Comparison of ENCODE assay signal across 24 cellular contexts in genomic region chr9:130718576-130718975, GRCh38. TPM values are rescaled to one million over a fixed set of nuclear protein-coding genes. Genes with fewer than 3 reads are reported as not detected.
"Had no signal": no experiment of that assay in that cellular context is flagged by ENCODE, and none has a peak within 500 bp of the region (broad histone marks: within the 10 kb centered on the region; RNA-seq: fewer than 3 reads in every experiment).

No MANE protein-coding gene starts in this region.

- H3K27me3 Mint-ChIP-seq: IgD-negative memory B cell had no signal

- DNase-seq: MV-4-11, NCI-H1048, NCI-H1105 treated with DMSO at 0.1 percent for 48 hours, NCI-H1417 treated with DMSO at 0.1 percent for 48 hours, NCI-H146, NCI-H187, NCI-H2029, NCI-H2081 treated with DMSO at 0.1 percent for 48 hours, NCI-H2171, NCI-H226, NCI-H446, NCI-H510A, NCI-H524 treated with DMSO at 0.1 percent for 48 hours, NCI-H69, NCI-H774, PC-3, SHP77, SK-N-SH, SW 1271 had no signal

- H3K36me3 Mint-ChIP-seq: IgD-negative memory B cell had no signal

- H3K27ac Mint-ChIP-seq: IgD-negative memory B cell had no signal

- ATAC-seq: K562, Panc1, PC-3 had no signal

- H3K9me3 Mint-ChIP-seq: IgD-negative memory B cell had no signal

RNA-seq across cellular contexts. Expression of gene PRDM12, which starts 54.2 kb away (rescaled TPM):
- total RNA-seq: LHCN-M2, PC-3, SK-MEL-5 had no signal
